ENCODE assay signal across 1 cellular context in genomic region chr5:159936686-159937329, GRCh38.
TF ChIP-seq lines count a peak whose summit lies in the region.

No MANE protein-coding gene starts in this region.

TF ChIP-seq in GM12878, 131 proteins besides CTCF, POLR2A, EP300 and RAD21 (continued from another document):
- TF ChIP-seq ZNF622 (IDR thresholded peaks at IDR 0.05) (no peak), CHD4 (IDR thresholded peaks at IDR 0.05) (no peak), SMAD5 (IDR thresholded peaks at IDR 0.05; ENCODE audit: low read depth) (no peak), CBX3 (IDR thresholded peaks at IDR 0.05; ENCODE audit: borderline replicate concordance, low read depth) (no peak), STAT3 (IDR thresholded peaks at IDR 0.05; ENCODE audit: low read depth, low read length) (no peak), ATF7 (IDR thresholded peaks at IDR 0.05; ENCODE audit: low read depth) (no peak), IRF3 (IDR thresholded peaks at IDR 0.05) (no peak), NR2C1 (IDR thresholded peaks at IDR 0.05) (no peak)
- TF ChIP-seq, protein P1, sequence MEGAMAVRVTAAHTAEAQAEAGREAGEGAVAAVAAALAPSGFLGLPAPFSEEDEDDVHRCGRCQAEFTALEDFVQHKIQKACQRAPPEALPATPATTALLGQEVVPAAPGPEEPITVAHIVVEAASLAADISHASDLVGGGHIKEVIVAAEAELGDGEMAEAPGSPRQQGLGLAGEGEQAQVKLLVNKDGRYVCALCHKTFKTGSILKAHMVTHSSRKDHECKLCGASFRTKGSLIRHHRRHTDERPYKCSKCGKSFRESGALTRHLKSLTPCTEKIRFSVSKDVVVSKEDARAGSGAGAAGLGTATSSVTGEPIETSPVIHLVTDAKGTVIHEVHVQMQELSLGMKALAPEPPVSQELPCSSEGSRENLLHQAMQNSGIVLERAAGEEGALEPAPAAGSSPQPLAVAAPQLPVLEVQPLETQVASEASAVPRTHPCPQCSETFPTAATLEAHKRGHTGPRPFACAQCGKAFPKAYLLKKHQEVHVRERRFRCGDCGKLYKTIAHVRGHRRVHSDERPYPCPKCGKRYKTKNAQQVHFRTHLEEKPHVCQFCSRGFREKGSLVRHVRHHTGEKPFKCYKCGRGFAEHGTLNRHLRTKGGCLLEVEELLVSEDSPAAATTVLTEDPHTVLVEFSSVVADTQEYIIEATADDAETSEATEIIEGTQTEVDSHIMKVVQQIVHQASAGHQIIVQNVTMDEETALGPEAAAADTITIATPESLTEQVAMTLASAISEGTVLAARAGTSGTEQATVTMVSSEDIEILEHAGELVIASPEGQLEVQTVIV (IDR thresholded peaks at IDR 0.05; ENCODE audit: borderline replicate concordance, partially characterized antibody): no peak
